In the genomic region with DNA sequence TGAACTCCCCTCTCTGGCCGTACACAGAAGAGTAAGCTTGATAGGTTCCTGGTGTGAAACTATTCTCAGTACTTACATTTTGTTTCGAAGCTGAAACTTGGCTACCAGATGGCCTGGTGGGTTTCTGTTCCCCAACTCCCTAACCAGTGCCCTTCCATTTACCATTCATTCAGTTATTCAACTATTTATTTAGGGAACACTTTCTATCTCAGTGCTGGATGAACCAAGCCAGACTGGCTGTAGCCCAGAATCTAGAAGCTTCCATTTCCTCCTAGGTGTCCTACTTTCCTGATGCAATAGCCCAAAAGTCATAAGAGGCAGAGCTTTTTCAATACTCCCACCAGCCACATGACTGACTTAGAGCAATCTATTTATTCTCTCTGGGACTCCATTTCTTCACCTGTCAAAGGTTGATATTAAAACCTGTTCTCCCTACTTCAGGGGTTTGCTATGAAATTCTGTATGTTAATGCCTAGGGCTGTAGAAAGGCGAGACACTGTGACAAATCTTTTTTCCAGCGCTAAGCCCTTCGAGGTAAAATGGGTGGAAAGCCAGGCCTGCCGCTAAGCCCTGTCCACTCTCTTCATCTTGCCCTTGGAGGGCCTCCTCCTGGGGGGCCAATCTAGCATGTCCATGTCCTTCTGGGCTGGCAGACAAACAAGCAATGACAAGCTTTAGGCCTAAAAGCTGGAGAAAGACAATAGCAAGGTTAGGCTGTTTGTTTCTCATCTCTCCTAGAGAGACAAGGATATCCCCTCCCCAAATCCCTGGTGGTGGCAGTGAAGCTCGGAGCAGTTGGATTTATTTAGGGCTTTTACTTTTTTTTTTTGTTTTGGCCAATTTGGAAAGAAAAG, we compare ENCODE assay signal across 8 cellular contexts. TPM values are rescaled to one million over a fixed set of nuclear protein-coding genes. Genes with fewer than 3 reads are reported as not detected.
A peak's percentile ranks its signal among the peaks of the same experiment; 100 is the strongest.
DNase-seq lines count a peak whose midpoint lies in the region; ATAC-seq and TF ChIP-seq lines count a peak whose summit lies in the region.

No MANE protein-coding gene starts in this region.

- H3K36me3 ChIP-seq in breast epithelium (no peaks in the 10 kb centered on the region), BE2C (no peaks in the 10 kb centered on the region)

- no peaks in the 10 kb centered on the region for H3K36me3 Mint-ChIP-seq in IgD-negative memory B cell
- no peaks in the 10 kb centered on the region for H3K36me3 Mint-ChIP-seq in progenitor cell of endocrine pancreas (ENCODE audit: insufficient read depth)

- peaks cover 25 to 57% of the 10 kb centered on the region in 2 donors for H3K4me1 ChIP-seq in breast epithelium
- peaks cover 39% of the 10 kb centered on the region for H3K4me1 ChIP-seq in BE2C

- H3K27ac ChIP-seq in breast epithelium: peak overlapping the region; percentile 95 to 99

- DNase-seq in GM10266 (ENCODE audit: extremely low spot score): peak; percentile 58
- DNase-seq in breast epithelium (ENCODE audit: low spot score in 2 of 2): no peak
- no peak for DNase-seq in progenitor cell of endocrine pancreas (ENCODE audit: low spot score, unreplicated experiment)
- DNase-seq in BE2C: no peak
- no peak for DNase-seq in D341Med (ENCODE audit: low spot score)
- DNase-seq in left colon: no peak

- intact Hi-C loops in breast epithelium (cut with DNase I; ENCODE audit: low total_unique reads): no loop called here
- intact Hi-C loops in left colon (cut with DNase I, micrococcal nuclease): no loop called here

- peaks cover 38 to 55% (median 52%) of the 10 kb centered on the region in 3 donors for H3K4me1 Mint-ChIP-seq in IgD-negative memory B cell
- peaks cover 71% of the 10 kb centered on the region for H3K4me1 Mint-ChIP-seq in progenitor cell of endocrine pancreas (ENCODE audit: low read depth)

- ATAC-seq in left colon (no peak), HG03159 (IDR thresholded peaks at IDR 0.05; ENCODE audit: unreplicated experiment) (no peak)

- no peak for TF ChIP-seq POLR2A in breast epithelium (IDR thresholded peaks at IDR 0.05)

- H3K4me3 Mint-ChIP-seq in IgD-negative memory B cell (peak overlapping the region in 2 of 4 donors; percentile 58 to 62), progenitor cell of endocrine pancreas (ENCODE audit: low read depth) (peak overlapping the region; percentile 2)

- H3K27me3 ChIP-seq in breast epithelium: no peaks in the 10 kb centered on the region
- no peaks in the 10 kb centered on the region for H3K27me3 ChIP-seq in BE2C

- H3K27me3 Mint-ChIP-seq in IgD-negative memory B cell (no peaks in the 10 kb centered on the region), progenitor cell of endocrine pancreas (no peaks in the 10 kb centered on the region)

- peak overlapping the region in 2 of 3 donors; percentile 68 to 70 for H3K27ac Mint-ChIP-seq in IgD-negative memory B cell
- peak overlapping the region; percentile 8 for H3K27ac Mint-ChIP-seq in progenitor cell of endocrine pancreas

- H3K9me3 Mint-ChIP-seq in IgD-negative memory B cell: no peaks in the 10 kb centered on the region
- no peaks in the 10 kb centered on the region for H3K9me3 Mint-ChIP-seq in progenitor cell of endocrine pancreas (ENCODE audit: low read depth)

- TF ChIP-seq CTCF in GM10266 (IDR thresholded peaks at IDR 0.05; ENCODE audit: control insufficient read depth, insufficient read depth, low read depth, missing control alignments): no peak
- TF ChIP-seq CTCF in breast epithelium (IDR thresholded peaks at IDR 0.05): no peak
- TF ChIP-seq CTCF in progenitor cell of endocrine pancreas (IDR thresholded peaks at IDR 0.05; ENCODE audit: unreplicated experiment): no peak
- no peak for TF ChIP-seq CTCF in BE2C (IDR thresholded peaks at IDR 0.05; ENCODE audit: low read depth, low read length)

- no peaks in the 10 kb centered on the region for H3K9me3 ChIP-seq in breast epithelium
- H3K9me3 ChIP-seq in BE2C: no peaks in the 10 kb centered on the region

- H3K4me3 ChIP-seq in breast epithelium (no peak overlapping the region), BE2C (ENCODE audit: low read depth, low read length) (no peak overlapping the region)

RNA-seq across cellular contexts. Expression of a gene that starts 8.2 kb away (rescaled TPM):
- 2.6 TPM for polyA plus RNA-seq in IgD-negative memory B cell
- 10 to 100 TPM; 39.5 to 76.5 (median 47.2) TPM for total RNA-seq in breast epithelium
- 51.1 and 56.2 TPM in 2 replicates for total RNA-seq in progenitor cell of endocrine pancreas
- polyA plus RNA-seq in BE2C (2012; ENCODE audit: insufficient read depth, insufficient read length, low read depth): 148 TPM
- total RNA-seq in left colon: 10 to 100 TPM; 15.5 to 25.5 TPM
